25 cellular contexts compared by ENCODE assay signal in the genomic region with DNA sequence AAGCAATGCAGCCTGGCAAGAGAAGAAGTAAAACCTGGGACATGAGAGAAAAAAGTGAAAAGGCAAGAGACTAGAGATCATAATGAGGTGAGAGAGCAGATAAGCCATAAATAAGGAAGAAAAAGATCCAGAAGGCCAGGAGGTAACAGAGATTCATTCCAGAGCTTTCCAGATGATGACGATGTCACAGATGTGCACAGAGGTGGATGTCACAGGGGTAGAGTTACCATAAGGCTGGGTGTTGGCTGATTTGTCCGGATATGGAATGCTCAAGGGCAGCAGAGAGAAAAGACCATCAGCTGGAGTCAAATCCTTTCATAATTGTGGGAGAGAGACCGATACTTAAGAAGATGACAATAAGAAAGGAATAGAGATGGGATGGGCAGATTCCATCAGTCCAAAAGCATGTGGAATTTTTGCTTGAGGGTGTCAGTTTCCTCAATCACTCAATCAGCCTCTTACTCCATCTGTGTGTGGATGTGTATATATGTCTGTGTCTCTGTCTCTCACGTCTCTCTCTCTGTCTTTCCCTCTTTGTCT.
"Had no signal": no experiment of that assay in that cellular context is flagged by ENCODE, and none has a peak within 500 bp of the region (broad histone marks: within the 10 kb centered on the region; RNA-seq: fewer than 3 reads in every experiment).

No MANE protein-coding gene starts in this region.

- H3K36me3 ChIP-seq: esophagus muscularis mucosa, ovary, sigmoid colon, spleen, thoracic aorta, tibial nerve, vagina had no signal

- H3K4me3 Mint-ChIP-seq: endodermal cell; mesothelial cell of epicardium; naive thymus-derived CD8-positive, alpha-beta T cell; nephron progenitor cell; stimulated activated memory B cell treated with anti-CD40 and anti-IgM and Interleukin-4, amounts not matched to agents 10 μg/mL and 1 μg/mL and 100 μg/mL, for 72 hours had no signal

- H3K27ac Mint-ChIP-seq: endodermal cell; mesothelial cell of epicardium; naive thymus-derived CD8-positive, alpha-beta T cell; nephron progenitor cell; stimulated activated memory B cell treated with anti-CD40 and anti-IgM and Interleukin-4, amounts not matched to agents 10 μg/mL and 1 μg/mL and 100 μg/mL, for 72 hours had no signal

- H3K27me3 ChIP-seq: ovary, sigmoid colon, tibial nerve, vagina had no signal

- H3K36me3 Mint-ChIP-seq: mesothelial cell of epicardium; naive thymus-derived CD8-positive, alpha-beta T cell; stimulated activated memory B cell treated with anti-CD40 and anti-IgM and Interleukin-4, amounts not matched to agents 10 μg/mL and 1 μg/mL and 100 μg/mL, for 72 hours had no signal

- H3K4me1 Mint-ChIP-seq: naive thymus-derived CD8-positive, alpha-beta T cell; nephron progenitor cell; stimulated activated memory B cell treated with anti-CD40 and anti-IgM and Interleukin-4, amounts not matched to agents 10 μg/mL and 1 μg/mL and 100 μg/mL, for 72 hours had no signal

- H3K27me3 Mint-ChIP-seq: stimulated activated memory B cell treated with anti-CD40 and anti-IgM and Interleukin-4, amounts not matched to agents 10 μg/mL and 1 μg/mL and 100 μg/mL, for 72 hours had no signal

- H3K27ac ChIP-seq: esophagus muscularis mucosa, ovary, psoas muscle, sigmoid colon, skin epidermis, spleen, thoracic aorta, tibial nerve, vagina had no signal

- H3K9me3 ChIP-seq: esophagus muscularis mucosa, mucosa of descending colon, ovary, psoas muscle, sigmoid colon, spleen, thoracic aorta, tibial nerve, vagina had no signal

- H3K4me3 ChIP-seq: esophagus muscularis mucosa, lung, mucosa of descending colon, ovary, psoas muscle, sigmoid colon, skin epidermis, spleen, thoracic aorta, tibial nerve, vagina had no signal

- DNase-seq: effector CD8-positive, alpha-beta T cell; endodermal cell; kidney; mesenchymal stem cell; mucosa of descending colon; naive thymus-derived CD8-positive, alpha-beta T cell; nephron progenitor cell; nucleus accumbens; ovary; posterior cingulate gyrus; psoas muscle; right cardiac atrium; sigmoid colon; spleen; stimulated activated CD4-positive, alpha-beta T cell treated with anti-CD3 and anti-CD28 coated beads, Interleukin-4, amount 100 ng/mL, for 4 hours; stimulated activated naive CD8-positive, alpha-beta T cell treated with anti-CD3 and anti-CD28 coated beads, Interleukin-15, Interleukin-2, amounts not matched to agents 100 U/mL and 50 U/mL, for 24 hours; substantia nigra had no signal

- H3K4me1 ChIP-seq: esophagus muscularis mucosa, psoas muscle, sigmoid colon, spleen, vagina had no signal

- H3K9me3 Mint-ChIP-seq: endodermal cell; nephron progenitor cell; stimulated activated memory B cell treated with anti-CD40 and anti-IgM and Interleukin-4, amounts not matched to agents 10 μg/mL and 1 μg/mL and 100 μg/mL, for 72 hours had no signal
